ENCODE assay signal across 33 cellular contexts in genomic region chr16:1050921-1051320, GRCh38. TPM values are rescaled to one million over a fixed set of nuclear protein-coding genes. Genes with fewer than 3 reads are reported as not detected.
"Had no signal": no experiment of that assay in that cellular context is flagged by ENCODE, and none has a peak within 500 bp of the region (broad histone marks: within the 10 kb centered on the region; RNA-seq: fewer than 3 reads in every experiment).

No MANE protein-coding gene starts in this region.

- ATAC-seq: stimulated activated effector memory CD8-positive, alpha-beta T cell treated with anti-CD3 and anti-CD28 coated beads, Interleukin-12 subunit alpha, Interleukin-12 subunit beta, amount 100 ng/mL, for 72 hours; stimulated activated memory B cell treated with anti-CD40 and anti-IgM and Interleukin-4, amounts not matched to agents 10 μg/mL and 1 μg/mL and 100 μg/mL, for 72 hours; stimulated activated naive B cell treated with anti-CD40 and anti-IgM and Interleukin-4, amounts not matched to agents 10 μg/mL and 1 μg/mL and 100 μg/mL, for 72 hours; stimulated activated naive CD8-positive, alpha-beta T cell treated with anti-CD3 and anti-CD28 coated beads, Interleukin-15, amount 100 ng/mL, for 72 hours; stimulated activated naive CD8-positive, alpha-beta T cell treated with anti-CD3 and anti-CD28 coated beads, Interleukin-15, Interleukin-2, amounts not matched to agents 100 U/mL and 50 U/mL, for 24 hours; upper lobe of right lung had no signal

- H3K4me3 Mint-ChIP-seq: stimulated activated effector memory CD8-positive, alpha-beta T cell treated with anti-CD3 and anti-CD28 coated beads, Interleukin-12 subunit alpha, Interleukin-12 subunit beta, amount 100 ng/mL, for 72 hours; stimulated activated memory B cell treated with anti-CD40 and anti-IgM and Interleukin-4, amounts not matched to agents 10 μg/mL and 1 μg/mL and 100 μg/mL, for 72 hours; stimulated activated naive B cell treated with anti-CD40 and anti-IgM and Interleukin-4, amounts not matched to agents 10 μg/mL and 1 μg/mL and 100 μg/mL, for 72 hours; stimulated activated naive CD8-positive, alpha-beta T cell treated with anti-CD3 and anti-CD28 coated beads, Interleukin-15, amount 100 ng/mL, for 72 hours; stimulated activated naive CD8-positive, alpha-beta T cell treated with anti-CD3 and anti-CD28 coated beads, Interleukin-15, Interleukin-2, amounts not matched to agents 100 ng/mL and 50 ng/mL, for 24 hours; type B pancreatic cell had no signal

- H3K9me3 Mint-ChIP-seq: stimulated activated effector memory CD8-positive, alpha-beta T cell treated with anti-CD3 and anti-CD28 coated beads, Interleukin-12 subunit alpha, Interleukin-12 subunit beta, amount 100 ng/mL, for 72 hours; stimulated activated memory B cell treated with anti-CD40 and anti-IgM and Interleukin-4, amounts not matched to agents 10 μg/mL and 1 μg/mL and 100 μg/mL, for 72 hours; stimulated activated naive B cell treated with anti-CD40 and anti-IgM and Interleukin-4, amounts not matched to agents 10 μg/mL and 1 μg/mL and 100 μg/mL, for 72 hours; stimulated activated naive CD8-positive, alpha-beta T cell treated with anti-CD3 and anti-CD28 coated beads, Interleukin-15, amount 100 ng/mL, for 72 hours; stimulated activated naive CD8-positive, alpha-beta T cell treated with anti-CD3 and anti-CD28 coated beads, Interleukin-15, Interleukin-2, amounts not matched to agents 100 ng/mL and 50 ng/mL, for 24 hours; type B pancreatic cell had no signal

- H3K4me1 ChIP-seq: upper lobe of right lung, uterus had no signal

- H3K9me3 ChIP-seq: stomach, suprapubic skin, testis, thoracic aorta, thyroid gland, tibial artery, transverse colon, upper lobe of left lung, upper lobe of right lung, vagina had no signal

- H3K27ac Mint-ChIP-seq: stimulated activated effector memory CD8-positive, alpha-beta T cell treated with anti-CD3 and anti-CD28 coated beads, Interleukin-12 subunit alpha, Interleukin-12 subunit beta, amount 100 ng/mL, for 72 hours; stimulated activated memory B cell treated with anti-CD40 and anti-IgM and Interleukin-4, amounts not matched to agents 10 μg/mL and 1 μg/mL and 100 μg/mL, for 72 hours; stimulated activated naive B cell treated with anti-CD40 and anti-IgM and Interleukin-4, amounts not matched to agents 10 μg/mL and 1 μg/mL and 100 μg/mL, for 72 hours; stimulated activated naive CD8-positive, alpha-beta T cell treated with anti-CD3 and anti-CD28 coated beads, Interleukin-15, amount 100 ng/mL, for 72 hours; stimulated activated naive CD8-positive, alpha-beta T cell treated with anti-CD3 and anti-CD28 coated beads, Interleukin-15, Interleukin-2, amounts not matched to agents 100 ng/mL and 50 ng/mL, for 24 hours; type B pancreatic cell had no signal

- H3K27ac ChIP-seq: stomach, suprapubic skin, testis, thoracic aorta, thyroid gland, tibial artery, transverse colon, upper lobe of left lung, upper lobe of right lung, uterus, vagina had no signal

- H3K36me3 ChIP-seq: stomach, suprapubic skin, thoracic aorta, thyroid gland, tibial artery, tibial nerve, transverse colon, upper lobe of left lung, upper lobe of right lung, uterus, vagina had no signal

- H3K4me1 Mint-ChIP-seq: stimulated activated effector memory CD8-positive, alpha-beta T cell treated with anti-CD3 and anti-CD28 coated beads, Interleukin-12 subunit alpha, Interleukin-12 subunit beta, amount 100 ng/mL, for 72 hours; stimulated activated memory B cell treated with anti-CD40 and anti-IgM and Interleukin-4, amounts not matched to agents 10 μg/mL and 1 μg/mL and 100 μg/mL, for 72 hours; stimulated activated naive B cell treated with anti-CD40 and anti-IgM and Interleukin-4, amounts not matched to agents 10 μg/mL and 1 μg/mL and 100 μg/mL, for 72 hours had no signal

- H3K36me3 Mint-ChIP-seq: stimulated activated effector memory CD8-positive, alpha-beta T cell treated with anti-CD3 and anti-CD28 coated beads, Interleukin-12 subunit alpha, Interleukin-12 subunit beta, amount 100 ng/mL, for 72 hours; stimulated activated memory B cell treated with anti-CD40 and anti-IgM and Interleukin-4, amounts not matched to agents 10 μg/mL and 1 μg/mL and 100 μg/mL, for 72 hours; stimulated activated naive B cell treated with anti-CD40 and anti-IgM and Interleukin-4, amounts not matched to agents 10 μg/mL and 1 μg/mL and 100 μg/mL, for 72 hours; type B pancreatic cell had no signal

- H3K27me3 Mint-ChIP-seq: stimulated activated naive CD8-positive, alpha-beta T cell treated with anti-CD3 and anti-CD28 coated beads, Interleukin-15, Interleukin-2, amounts not matched to agents 100 ng/mL and 50 ng/mL, for 24 hours; type B pancreatic cell had no signal

- H3K27me3 ChIP-seq: testis, thyroid gland, vagina had no signal

- H3K4me3 ChIP-seq: stomach, suprapubic skin, testis, thoracic aorta, thyroid gland, tibial artery, tibial nerve, transverse colon, upper lobe of left lung, upper lobe of right lung, uterus, vagina had no signal

- DNase-seq: stimulated activated CD4-positive, alpha-beta T cell treated with anti-CD3 and anti-CD28 coated beads, Interleukin-2, amount 100 ng/mL, for 48 hours; stimulated activated CD4-positive, alpha-beta T cell treated with anti-CD3 and anti-CD28 coated beads, Interleukin-4, amount 100 ng/mL, for 1 hour; stimulated activated CD4-positive, alpha-beta T cell treated with anti-CD3 and anti-CD28 coated beads, Interleukin-4, amount 100 ng/mL, for 24 hours; stimulated activated CD4-positive, alpha-beta T cell treated with anti-CD3 and anti-CD28 coated beads, Interleukin-4, amount 100 ng/mL, for 4 hours; stimulated activated CD8-positive, alpha-beta memory T cell treated with anti-CD3 and anti-CD28 coated beads, Interleukin-4, amount 100 ng/mL, for 48 hours; stimulated activated naive B cell treated with anti-CD40 and anti-IgM and Interleukin-4, amounts not matched to agents 10 μg/mL and 1 μg/mL and 100 μg/mL, for 72 hours; stimulated activated naive CD4-positive, alpha-beta T cell; stimulated activated naive CD4-positive, alpha-beta T cell treated with Interleukin-2 at 50 U/mL for 16 hours; stimulated activated naive CD8-positive, alpha-beta T cell treated with anti-CD3 and anti-CD28 coated beads, Interleukin-15, amount 100 ng/mL, for 72 hours; stimulated activated naive CD8-positive, alpha-beta T cell treated with anti-CD3 and anti-CD28 coated beads, Interleukin-15, Interleukin-2, amounts not matched to agents 100 U/mL and 50 U/mL, for 24 hours; stomach; substantia nigra; testis; thyroid gland; tibial artery; transverse colon; trophoblast cell; upper lobe of right lung; uterus had no signal

RNA-seq across cellular contexts. Expression of gene SSTR5, which starts 21.6 kb away (rescaled TPM):
- total RNA-seq: stomach, subcutaneous adipose tissue, temporal lobe, thyroid gland, tibial nerve, transverse colon, upper lobe of left lung, upper lobe of right lung, uterus had no signal
- polyA plus RNA-seq: thymus had no signal

RNA-seq across cellular contexts. Expression of gene C1QTNF8, which starts 45.1 kb away (rescaled TPM):
- total RNA-seq: stomach, subcutaneous adipose tissue, suprapubic skin, thyroid gland, tibial nerve, transverse colon, upper lobe of right lung, ureter, urinary bladder, uterus, vagina had no signal
- polyA plus RNA-seq: stomach, urinary bladder had no signal
